29 cellular contexts compared by ENCODE assay signal in genomic region chrX:18941896-18942295, GRCh38.
"Had no signal": no experiment of that assay in that cellular context is flagged by ENCODE, and none has a peak within 500 bp of the region (broad histone marks: within the 10 kb centered on the region; RNA-seq: fewer than 3 reads in every experiment).

No MANE protein-coding gene starts in this region.

- H3K9me3 ChIP-seq: left lung, lower lobe of right lung, pancreas, prostate gland, spleen, suprapubic skin, thoracic aorta, tibial artery, upper lobe of left lung, vagina had no signal

- H3K27ac Mint-ChIP-seq: immature natural killer cell; mesothelial cell of epicardium; naive thymus-derived CD8-positive, alpha-beta T cell; nephron; stimulated activated effector memory CD8-positive, alpha-beta T cell treated with anti-CD3 and anti-CD28 coated beads, Interleukin-12 subunit alpha, Interleukin-12 subunit beta, amount 100 ng/mL, for 72 hours; stimulated activated naive CD8-positive, alpha-beta T cell treated with anti-CD3 and anti-CD28 coated beads, Interleukin-15, Interleukin-2, amounts not matched to agents 100 ng/mL and 50 ng/mL, for 24 hours had no signal

- H3K4me1 ChIP-seq: left lung, lower lobe of right lung, pancreas, prostate gland, spleen, suprapubic skin, tibial artery, upper lobe of left lung, vagina had no signal

- H3K36me3 ChIP-seq: prostate gland, thoracic aorta had no signal

- H3K9me3 Mint-ChIP-seq: immature natural killer cell; naive thymus-derived CD8-positive, alpha-beta T cell; neural crest cell; stimulated activated effector memory CD8-positive, alpha-beta T cell treated with anti-CD3 and anti-CD28 coated beads, Interleukin-12 subunit alpha, Interleukin-12 subunit beta, amount 100 ng/mL, for 72 hours; stimulated activated naive CD8-positive, alpha-beta T cell treated with anti-CD3 and anti-CD28 coated beads, Interleukin-15, Interleukin-2, amounts not matched to agents 100 ng/mL and 50 ng/mL, for 24 hours had no signal

- H3K4me1 Mint-ChIP-seq: immature natural killer cell; stimulated activated effector memory CD8-positive, alpha-beta T cell treated with anti-CD3 and anti-CD28 coated beads, Interleukin-12 subunit alpha, Interleukin-12 subunit beta, amount 100 ng/mL, for 72 hours had no signal

- H3K4me3 ChIP-seq: left lung, lower lobe of right lung, pancreas, prostate gland, spleen, suprapubic skin, thoracic aorta, tibial artery, upper lobe of left lung, vagina had no signal

- H3K27me3 Mint-ChIP-seq: naive thymus-derived CD8-positive, alpha-beta T cell; stimulated activated naive CD8-positive, alpha-beta T cell treated with anti-CD3 and anti-CD28 coated beads, Interleukin-15, Interleukin-2, amounts not matched to agents 100 ng/mL and 50 ng/mL, for 24 hours had no signal

- H3K27me3 ChIP-seq: left lung, pancreas, spleen, suprapubic skin, tibial artery, upper lobe of left lung, vagina had no signal

- H3K27ac ChIP-seq: left lung, lower lobe of right lung, pancreas, prostate gland, spleen, suprapubic skin, thoracic aorta, tibial artery, upper lobe of left lung, vagina had no signal

- DNase-seq: hypothalamus; immature natural killer cell; kidney; left colon; left lung; lower lobe of right lung; mesendoderm; naive thymus-derived CD8-positive, alpha-beta T cell; nucleus accumbens; pancreas; posterior cingulate gyrus; retina; right cardiac atrium; small intestine; spleen; stimulated activated CD4-positive, alpha-beta T cell treated with anti-CD3 and anti-CD28 coated beads, Interleukin-4, amount 100 ng/mL, for 24 hours; stimulated activated naive CD4-positive, alpha-beta T cell; tibial artery; upper lobe of left lung had no signal

- ATAC-seq: left colon; left lung; lower lobe of right lung; naive thymus-derived CD8-positive, alpha-beta T cell; pancreas; right cardiac atrium; sciatic nerve; stimulated activated effector memory CD8-positive, alpha-beta T cell treated with anti-CD3 and anti-CD28 coated beads, Interleukin-12 subunit alpha, Interleukin-12 subunit beta, amount 100 ng/mL, for 72 hours had no signal

- H3K4me3 Mint-ChIP-seq: immature natural killer cell; mesothelial cell of epicardium; naive thymus-derived CD8-positive, alpha-beta T cell; nephron; neural crest cell; stimulated activated effector memory CD8-positive, alpha-beta T cell treated with anti-CD3 and anti-CD28 coated beads, Interleukin-12 subunit alpha, Interleukin-12 subunit beta, amount 100 ng/mL, for 72 hours; stimulated activated naive CD8-positive, alpha-beta T cell treated with anti-CD3 and anti-CD28 coated beads, Interleukin-15, Interleukin-2, amounts not matched to agents 100 ng/mL and 50 ng/mL, for 24 hours had no signal
